In the genomic region with DNA sequence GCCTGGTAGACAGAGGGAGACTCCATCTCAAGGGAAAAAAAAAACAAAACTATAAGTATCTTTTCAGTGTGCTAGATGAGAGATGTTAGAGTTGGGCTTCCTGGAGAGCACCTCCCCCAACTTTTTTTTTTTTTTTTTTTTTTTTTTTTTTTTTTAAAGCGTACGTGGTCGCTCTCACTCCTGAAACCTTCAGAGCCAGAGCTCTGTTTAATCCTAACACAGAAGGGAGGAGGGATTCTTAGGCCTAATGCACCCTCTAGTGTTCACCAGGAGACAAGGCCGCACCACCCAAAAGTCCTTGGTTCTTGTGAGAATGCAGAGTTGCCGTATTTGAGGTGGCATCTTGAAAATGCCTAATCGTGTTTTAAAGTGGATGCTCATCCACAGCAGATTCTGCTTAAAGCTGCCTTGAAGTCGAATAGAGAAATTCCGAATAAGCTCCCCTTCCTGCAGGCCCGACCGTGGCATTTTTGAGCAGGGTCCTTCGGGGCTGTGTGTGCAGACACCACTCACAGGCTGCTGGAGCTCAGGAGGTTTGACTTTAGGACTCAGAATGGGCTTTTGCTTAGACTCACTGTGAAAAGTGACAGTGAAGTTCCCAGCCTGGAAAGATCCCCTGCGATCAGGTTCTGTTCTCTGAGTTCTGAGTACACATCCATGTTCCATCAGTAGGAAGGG, we compare ENCODE assay signal across 8 cellular contexts.
A peak's percentile ranks its signal among the peaks of the same experiment; 100 is the strongest.
DNase-seq lines count a peak whose midpoint lies in the region; ATAC-seq lines count a peak whose summit lies in the region.

No MANE protein-coding gene starts in this region.

- H3K27ac Mint-ChIP-seq in activated T-helper 1 cell treated with anti-CD3 and anti-CD28 coated beads, Interleukin-12 subunit alpha, Interleukin-12 subunit beta, Interleukin-2, Interleukin-4 antibody, amounts not matched to agents 30 ng/mL and 10 ng/mL and 1 ng/mL, durations not matched to agents 14 hours and 24 hours and 36 hours = no peak overlapping the region

- intact Hi-C loops in activated T-helper 1 cell treated with anti-CD3 and anti-CD28 coated beads, Interleukin-12 subunit alpha, Interleukin-12 subunit beta, Interleukin-2, Interleukin-4 antibody, amounts not matched to agents 30 ng/mL and 10 ng/mL and 1 ng/mL, durations not matched to agents 14 hours and 24 hours and 36 hours (cut with micrococcal nuclease) = loop anchor here (1.0 kb wide), 1 partner anchor 610 kb away; no protein-coding TSS in a partner anchor

- H3K9me3 Mint-ChIP-seq in activated T-helper 1 cell treated with anti-CD3 and anti-CD28 coated beads, Interleukin-12 subunit alpha, Interleukin-12 subunit beta, Interleukin-2, Interleukin-4 antibody, amounts not matched to agents 30 ng/mL and 10 ng/mL and 1 ng/mL, durations not matched to agents 14 hours and 24 hours and 36 hours = no peaks in the 10 kb centered on the region

- no peak for ATAC-seq in HG02623 (IDR thresholded peaks at IDR 0.05; ENCODE audit: unreplicated experiment)

- H3K36me3 Mint-ChIP-seq in activated T-helper 1 cell treated with anti-CD3 and anti-CD28 coated beads, Interleukin-12 subunit alpha, Interleukin-12 subunit beta, Interleukin-2, Interleukin-4 antibody, amounts not matched to agents 30 ng/mL and 10 ng/mL and 1 ng/mL, durations not matched to agents 14 hours and 24 hours and 36 hours (ENCODE audit: low read depth) = no peaks in the 10 kb centered on the region

- no peaks in the 10 kb centered on the region for H3K4me1 Mint-ChIP-seq in activated T-helper 1 cell treated with anti-CD3 and anti-CD28 coated beads, Interleukin-12 subunit alpha, Interleukin-12 subunit beta, Interleukin-2, Interleukin-4 antibody, amounts not matched to agents 30 ng/mL and 10 ng/mL and 1 ng/mL, durations not matched to agents 14 hours and 24 hours and 36 hours (ENCODE audit: low read depth)

- peak in 4 of 6 experiments; percentile 9 to 30 (median 18) for DNase-seq in stimulated activated naive CD4-positive, alpha-beta T cell (lab: John Stamatoyannopoulos, UW)
- DNase-seq in stimulated activated naive CD4-positive, alpha-beta T cell treated with Interleukin-2 at 50 U/mL for 16 hours (lab: John Stamatoyannopoulos, UW) = no peak
- DNase-seq in HS-27A (ENCODE audit: low read depth) (peak; percentile 1), NOMO-1 treated with dmso at 0.1 percent for 144 hours (lab: John Stamatoyannopoulos, UW; ENCODE audit: unreplicated experiment) (peak; percentile 14), foreskin melanocyte (peak; percentile 52), occipital lobe (lab: John Stamatoyannopoulos, UW) (peak; percentile 36)
- peak; percentile 34 for DNase-seq in activated T-helper 1 cell treated with anti-CD3 and anti-CD28 coated beads, Interleukin-12 subunit alpha, Interleukin-12 subunit beta, Interleukin-2, Interleukin-4 antibody, amounts not matched to agents 30 ng/mL and 10 ng/mL and 1 ng/mL, durations not matched to agents 14 hours and 24 hours and 36 hours (ENCODE audit: low spot score)

- H3K27me3 Mint-ChIP-seq in activated T-helper 1 cell treated with anti-CD3 and anti-CD28 coated beads, Interleukin-12 subunit alpha, Interleukin-12 subunit beta, Interleukin-2, Interleukin-4 antibody, amounts not matched to agents 30 ng/mL and 10 ng/mL and 1 ng/mL, durations not matched to agents 14 hours and 24 hours and 36 hours (ENCODE audit: insufficient read depth) = peaks cover 3% of the 10 kb centered on the region

- no peak overlapping the region for H3K4me3 Mint-ChIP-seq in activated T-helper 1 cell treated with anti-CD3 and anti-CD28 coated beads, Interleukin-12 subunit alpha, Interleukin-12 subunit beta, Interleukin-2, Interleukin-4 antibody, amounts not matched to agents 30 ng/mL and 10 ng/mL and 1 ng/mL, durations not matched to agents 14 hours and 24 hours and 36 hours
